1 cellular context compared by ENCODE assay signal in genomic region chr15:28295009-28295563, GRCh38.
TF ChIP-seq lines count a peak whose summit lies in the region.

No MANE protein-coding gene starts in this region.

TF ChIP-seq in HepG2, 621 proteins besides CTCF, POLR2A, EP300 and RAD21:
- TF ChIP-seq ZNF7 (CRISPR knock-in tag; IDR thresholded peaks at IDR 0.05) = peak; percentile 46; the same call in 1 of the 2 replicates
